Comparison of ENCODE assay signal across 8 cellular contexts in the genomic region with DNA sequence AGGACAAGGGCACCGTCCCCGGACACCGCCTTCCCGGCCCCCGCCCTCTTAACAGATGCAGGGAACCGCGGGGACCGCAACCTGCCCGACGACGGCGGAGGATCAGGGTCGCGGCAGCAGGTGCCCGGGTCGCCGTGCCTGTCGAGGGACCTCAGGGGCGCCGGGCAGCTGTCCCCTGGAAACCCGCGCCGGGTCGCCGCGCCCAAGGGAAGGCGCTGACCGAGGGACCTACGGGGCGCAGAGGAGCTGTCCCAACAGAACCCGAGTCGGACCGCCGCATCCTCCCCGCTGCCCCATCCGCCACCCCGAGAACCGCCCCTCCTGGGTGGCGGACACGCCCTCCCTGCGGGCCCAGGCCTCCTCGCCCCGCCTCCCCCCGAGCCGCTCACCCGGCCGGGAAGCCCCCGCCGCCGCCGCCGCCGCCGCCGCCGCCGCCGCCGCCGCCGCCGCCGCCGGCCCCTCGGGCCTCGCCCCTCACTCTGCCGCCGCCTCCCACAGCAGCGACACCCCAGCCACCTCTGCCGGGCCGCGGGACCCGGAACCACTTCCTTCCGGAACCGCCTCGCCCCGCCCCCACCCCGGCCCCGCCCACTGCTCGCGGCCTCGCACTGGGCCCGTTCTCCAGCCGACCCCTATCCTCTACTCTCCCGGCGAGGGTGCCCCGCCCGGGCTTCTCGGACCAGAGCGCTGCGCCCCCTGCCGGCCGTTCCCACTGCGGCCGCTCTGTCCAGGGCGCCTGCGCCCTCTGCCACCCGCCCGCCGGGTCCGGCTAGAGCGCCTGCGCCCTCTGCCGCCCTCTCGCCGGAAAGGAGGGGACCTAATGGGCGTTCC. TPM values are rescaled to one million over a fixed set of nuclear protein-coding genes. Genes with fewer than 3 reads are reported as not detected.
DNase-seq lines count a peak whose midpoint lies in the region; ATAC-seq and TF ChIP-seq lines count a peak whose summit lies in the region.

A gene (minus strand): TSS at position 543 of the 831 bp plus-strand sequence. CDS start 20,797 bp downstream, outside the sequence.

- intact Hi-C loops in uterus (cut with DNase I; ENCODE audit: low total_unique reads): no loop called here

- no peak for TF ChIP-seq POLR2A in uterus (IDR thresholded peaks at IDR 0.05)

- peak; percentile 69 for TF ChIP-seq CTCF in GM13976 (IDR thresholded peaks at IDR 0.05; ENCODE audit: borderline replicate concordance, control extremely low read depth, extremely low read depth, insufficient read depth, missing control alignments)
- TF ChIP-seq CTCF in right atrium auricular region (IDR thresholded peaks at IDR 0.05): peak; percentile 70 to 88
- TF ChIP-seq CTCF in uterus (IDR thresholded peaks at IDR 0.05): peak; percentile 70 to 88 (median 86)

- H3K36me3 ChIP-seq in right atrium auricular region (no peaks in the 10 kb centered on the region), uterus (no peaks in the 10 kb centered on the region)

- no peaks in the 10 kb centered on the region for H3K4me1 ChIP-seq in right atrium auricular region
- H3K4me1 ChIP-seq in uterus: no peaks in the 10 kb centered on the region

- ATAC-seq in HG02798 (IDR thresholded peaks at IDR 0.05; ENCODE audit: poor library complexity, unreplicated experiment): peak; percentile 95
- ATAC-seq in T-cell (replicated peaks in 1 of 4): peak; percentile 83 to 89 (median 86)

- POLR2A ChIA-PET in T-cell (lab: Charles Lee): no interaction called here

- DNase-seq in GM13976 (ENCODE audit: low spot score) (peak; percentile 94), NCI-H1417 (lab: John Stamatoyannopoulos, UW) (peak; percentile 89 to 95 (median 94)), T-cell (peak; percentile 50 to 87 (median 68)), amniotic stem cell (lab: John Stamatoyannopoulos, UW) (peak; percentile 50), right atrium auricular region (ENCODE audit: low spot score) (peak; percentile 83), putamen (ENCODE audit: low spot score) (peak; percentile 87), uterus (peak; percentile 86 to 91)

- H3K27ac Mint-ChIP-seq in T-cell: peak within 1 kb of the TSS; percentile 90 to 94

- peaks cover 0 to 14% of the 10 kb centered on the region in 2 donors for H3K27me3 Mint-ChIP-seq in T-cell

- peak within 1 kb of the TSS; percentile 78 for H3K27ac ChIP-seq in right atrium auricular region
- H3K27ac ChIP-seq in uterus: peak within 1 kb of the TSS; percentile 67 to 80

- peak within 1 kb of the TSS; percentile 66 to 70 for H3K4me3 ChIP-seq in right atrium auricular region
- peak within 1 kb of the TSS; percentile 59 to 61 for H3K4me3 ChIP-seq in uterus

- H3K9me3 ChIP-seq in right atrium auricular region (peaks cover 0 to under 1% of the 10 kb centered on the region in 2 donors), uterus (no peaks in the 10 kb centered on the region)

- no peaks in the 10 kb centered on the region for H3K36me3 Mint-ChIP-seq in T-cell

- in situ Hi-C loops in GM13976 (cut with MboI; ENCODE audit: low sequenced_read_pairs, unreplicated experiment): no loop called here

- no peaks in the 10 kb centered on the region for H3K9me3 Mint-ChIP-seq in T-cell

- H3K4me3 Mint-ChIP-seq in T-cell: peak within 1 kb of the TSS; percentile 79 to 92 (median 87)

- CTCF ChIA-PET in T-cell (lab: Charles Lee): no interaction called here

- no peaks in the 10 kb centered on the region for H3K27me3 ChIP-seq in right atrium auricular region
- no peaks in the 10 kb centered on the region for H3K27me3 ChIP-seq in uterus

- H3K4me1 Mint-ChIP-seq in T-cell: peaks cover 15 to 27% (median 22%) of the 10 kb centered on the region in 3 donors

RNA-seq across cellular contexts. Expression of the gene that starts here (rescaled TPM):
- total RNA-seq in T-cell (10 to 100 TPM in 2 of 5 donors, 1 to 10 TPM in 3; 9.1 to 13.6 (median 10.0) TPM), right atrium auricular region (1 to 10 TPM; 3.3 to 4.1 TPM), uterus (10 to 100 TPM in 3 of 4 donors, 1 to 10 TPM in 1; 3.8 to 23.7 (median 18.9) TPM)

Comparison
In these comparisons a context has a peak if more than half of its experiments do, and no peak if none do; other contexts are left out.
1. Peak in every context shown above with its lines: DNase-seq, ATAC-seq, H3K4me3 ChIP-seq and H3K27ac ChIP-seq.